ENCODE assay signal across 8 cellular contexts in genomic region chr15:42605281-42605744, GRCh38. TPM values are rescaled to one million over a fixed set of nuclear protein-coding genes. Genes with fewer than 3 reads are reported as not detected.
DNase-seq lines count a peak whose midpoint lies in the region; ATAC-seq and TF ChIP-seq lines count a peak whose summit lies in the region.

No MANE protein-coding gene starts in this region.

- peaks cover 8 to 59% (median 26%) of the 10 kb centered on the region in 4 donors for H3K4me1 ChIP-seq in tibial nerve

- peaks cover 0 to 8% (median 0%) of the 10 kb centered on the region in 3 donors for H3K36me3 ChIP-seq in tibial nerve

- H3K36me3 Mint-ChIP-seq in activated T-cell treated with anti-CD3 and anti-CD28 coated beads, Interleukin-2, amount 50 U/mL, for 72 hours (ENCODE audit: insufficient read depth in 2 of 2): peaks cover 0 to 3% of the 10 kb centered on the region in 2 donors

- H3K9me3 Mint-ChIP-seq in activated T-cell treated with anti-CD3 and anti-CD28 coated beads, Interleukin-2, amount 50 U/mL, for 72 hours: peaks cover 0 to 3% of the 10 kb centered on the region in 2 donors

- no peaks in the 10 kb centered on the region for H3K27me3 Mint-ChIP-seq in activated T-cell treated with anti-CD3 and anti-CD28 coated beads, Interleukin-2, amount 50 U/mL, for 72 hours (ENCODE audit: low read depth)

- peak; percentile 10 to 20 for TF ChIP-seq EP300 in tibial nerve (IDR thresholded peaks at IDR 0.05)

- WGBS in tibial nerve, 2 donors: 56 to 59% methylated on average over 4 of the region's 4 CpGs

- H3K9me3 ChIP-seq in tibial nerve: no peaks in the 10 kb centered on the region

- H3K4me1 Mint-ChIP-seq in activated T-cell treated with anti-CD3 and anti-CD28 coated beads, Interleukin-2, amount 50 U/mL, for 72 hours (ENCODE audit: low read depth): peaks cover 61% of the 10 kb centered on the region

- H3K27ac Mint-ChIP-seq in activated T-cell treated with anti-CD3 and anti-CD28 coated beads, Interleukin-2, amount 50 U/mL, for 72 hours: peak overlapping the region; percentile 41

- peak in 1 of 2 donors; percentile 11 for DNase-seq in activated T-cell treated with anti-CD3 and anti-CD28 coated beads, Interleukin-2, amount 50 U/mL, for 72 hours
- DNase-seq in activated T-cell treated with anti-CD3 and anti-CD28 coated beads for 4 hours: no peak
- DNase-seq in NCI-H82 treated with DMSO at 0.1 percent for 48 hours (lab: John Stamatoyannopoulos, UW; ENCODE audit: unreplicated experiment): peak; percentile 85
- DNase-seq in fibroblast of the aortic adventitia (ENCODE audit: low read depth): peak; percentile 53
- DNase-seq in tibial nerve (ENCODE audit: low spot score in 2 of 2): no peak
- no peak for DNase-seq in NCI-H1092 treated with DMSO at 0.1 percent for 48 hours (lab: John Stamatoyannopoulos, UW)
- DNase-seq in glomerular visceral epithelial cell (ENCODE audit: extremely low spot score): no peak

- no peak for ATAC-seq in activated T-cell treated with anti-CD3 and anti-CD28 coated beads, Interleukin-2, amount 50 U/mL, for 72 hours (replicated peaks in 1 of 2)
- ATAC-seq in HG03135 (IDR thresholded peaks at IDR 0.05; ENCODE audit: unreplicated experiment): no peak

- H3K4me3 ChIP-seq in fibroblast of the aortic adventitia (ENCODE audit: low read depth, low read length) (no peak overlapping the region), tibial nerve (no peak overlapping the region)

- TF ChIP-seq CTCF in fibroblast of the aortic adventitia (IDR thresholded peaks at IDR 0.05; ENCODE audit: insufficient read depth, low read length): no peak
- TF ChIP-seq CTCF in tibial nerve (IDR thresholded peaks at IDR 0.05): no peak

- peak overlapping the region; percentile 45 to 72 (median 62) for H3K27ac ChIP-seq in tibial nerve

- no peak for TF ChIP-seq POLR2A in tibial nerve (IDR thresholded peaks at IDR 0.05)

- no peaks in the 10 kb centered on the region for H3K27me3 ChIP-seq in tibial nerve

- H3K4me3 Mint-ChIP-seq in activated T-cell treated with anti-CD3 and anti-CD28 coated beads, Interleukin-2, amount 50 U/mL, for 72 hours: peak overlapping the region; percentile 43 to 55

RNA-seq across cellular contexts. Expression of gene STARD9, which starts 29.9 kb away (rescaled TPM):
- 1 to 10 TPM; 5.1 to 6.3 TPM for total RNA-seq in activated T-cell treated with anti-CD3 and anti-CD28 coated beads, Interleukin-2, amount 50 U/mL, for 72 hours
- 5.2 and 8.0 TPM in 2 replicates for total RNA-seq in fibroblast of the aortic adventitia (ENCODE audit: low replicate concordance)
- total RNA-seq in tibial nerve: 10 to 100 TPM; 66.6 to 95.1 (median 80.3) TPM

RNA-seq across cellular contexts. Expression of gene HAUS2, which starts 56.7 kb away (rescaled TPM):
- 10 to 100 TPM; 32.1 to 43.6 TPM for total RNA-seq in activated T-cell treated with anti-CD3 and anti-CD28 coated beads, Interleukin-2, amount 50 U/mL, for 72 hours
- total RNA-seq in fibroblast of the aortic adventitia (ENCODE audit: low replicate concordance) (41.4 and 41.5 TPM in 2 replicates), tibial nerve (10 to 100 TPM; 17.1 to 29.1 (median 24.2) TPM)

RNA-seq across cellular contexts. Expression of gene LRRC57, which starts 56.7 kb away (rescaled TPM):
- total RNA-seq in activated T-cell treated with anti-CD3 and anti-CD28 coated beads, Interleukin-2, amount 50 U/mL, for 72 hours: 10 to 100 TPM; 26.2 to 29.3 TPM
- total RNA-seq in fibroblast of the aortic adventitia (ENCODE audit: low replicate concordance): 12.9 and 21.6 TPM in 2 replicates
- 10 to 100 TPM; 16.1 to 29.5 (median 21.6) TPM for total RNA-seq in tibial nerve

Comparison
In these comparisons a context has a peak if more than half of its experiments do, and no peak if none do; other contexts are left out.
1. DNase-seq: peak in NCI-H82 treated with DMSO at 0.1 percent for 48 hours (single experiment) and fibroblast of the aortic adventitia (single experiment); none in activated T-cell treated with anti-CD3 and anti-CD28 coated beads for 4 hours (single experiment), tibial nerve (0 of 2), NCI-H1092 treated with DMSO at 0.1 percent for 48 hours (single experiment) and glomerular visceral epithelial cell (single experiment).